In genomic region chr5:35089688-35090314, GRCh38 we compare ENCODE assay signal across 8 cellular contexts. TPM values are rescaled to one million over a fixed set of nuclear protein-coding genes. Genes with fewer than 3 reads are reported as not detected.
DNase-seq lines count a peak whose midpoint lies in the region; ATAC-seq and TF ChIP-seq lines count a peak whose summit lies in the region.

No MANE protein-coding gene starts in this region.

- ATAC-seq in heart right ventricle (no peak), left ventricle myocardium superior (no peak), HG03457 (IDR thresholded peaks at IDR 0.05; ENCODE audit: unreplicated experiment) (no peak)

- CTCF ChIA-PET in RWPE1 (lab: Yijun Ruan, JAX): interaction anchor here (0.7 to 1.6 kb wide), 4 partner anchors 40 to 836 kb away, joined by 3 to 5 read pairs (median 4); no protein-coding TSS in a partner anchor

- no peaks in the 10 kb centered on the region for H3K27me3 ChIP-seq in heart right ventricle

- DNase-seq in heart right ventricle (peak in 1 of 2 donors; percentile 23), left ventricle myocardium superior (no peak), RWPE1 (ENCODE audit: low spot score) (peak; percentile 53), glomerular visceral epithelial cell (ENCODE audit: extremely low spot score) (peak; percentile 64), retina (peak; percentile 65)
- DNase-seq in Jurkat, Clone E6-1 (ENCODE audit: low read depth, low spot score): peak; percentile 57
- DNase-seq in activated effector memory CD4-positive, alpha-beta T cell treated with anti-CD3 and anti-CD28 coated beads, Interleukin-2, amount 50 U/mL, for 16 hours: peak; percentile 74

- intact Hi-C loops in heart right ventricle (cut with DNase I) (loop anchor here in 9 of 10 donors (5.0 to 10.0 kb wide), 6 partner anchors 92 to 838 kb away; no protein-coding TSS in a partner anchor), left ventricle myocardium superior (cut with micrococcal nuclease) (loop anchor here (10.0 kb wide), 1 partner anchor 95 kb away; no protein-coding TSS in a partner anchor)

- no peaks in the 10 kb centered on the region for H3K9me3 ChIP-seq in heart right ventricle

- no peak overlapping the region for H3K4me3 ChIP-seq in heart right ventricle
- no peak overlapping the region for H3K4me3 ChIP-seq in Jurkat, Clone E6-1 (ENCODE audit: low read length)

- H3K27ac ChIP-seq in heart right ventricle: no peak overlapping the region
- no peak overlapping the region for H3K27ac ChIP-seq in RWPE1

- POLR2A ChIA-PET in RWPE1 (lab: Yijun Ruan, JAX; ENCODE audit: low non-redundant PET): no interaction called here

- H3K4me1 ChIP-seq in heart right ventricle: no peaks in the 10 kb centered on the region

- 71 to 74% methylated on average over 5 of the region's 5 CpGs for WGBS in heart right ventricle, 2 donors

- H3K36me3 ChIP-seq in heart right ventricle: no peaks in the 10 kb centered on the region

- peak; percentile 30 to 72 (median 63) for TF ChIP-seq CTCF in heart right ventricle (IDR thresholded peaks at IDR 0.05)
- TF ChIP-seq CTCF in RWPE1 (conservative IDR thresholded peaks at IDR 0.05; ENCODE audit: low read depth): peak; percentile 85

RNA-seq across cellular contexts. Expression of gene AGXT2, which starts 42.1 kb away (rescaled TPM):
- total RNA-seq in heart right ventricle: not detected
- not detected for polyA plus RNA-seq in heart right ventricle
- not detected for total RNA-seq in left ventricle myocardium superior
- not detected for polyA plus RNA-seq in Jurkat, Clone E6-1 (2012; ENCODE audit: insufficient read depth, insufficient read length)
